ENCODE assay signal across 23 cellular contexts in the genomic region with DNA sequence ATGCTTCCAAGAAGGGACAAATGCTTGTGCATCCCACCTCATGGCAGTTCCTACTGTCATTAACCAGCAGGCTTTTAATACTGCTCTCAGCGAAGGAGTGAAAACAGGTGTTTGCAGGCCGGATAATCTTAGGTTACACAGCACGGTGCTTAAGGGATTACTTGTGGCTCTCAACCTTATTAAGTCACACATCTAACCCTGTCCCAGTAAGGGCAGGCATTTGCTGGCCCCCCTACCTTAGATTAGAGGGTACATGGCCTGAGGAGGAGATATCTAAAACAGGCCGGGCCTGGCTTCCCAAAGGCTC. TPM values are rescaled to one million over a fixed set of nuclear protein-coding genes. Genes with fewer than 3 reads are reported as not detected.
DNase-seq lines count a peak whose midpoint lies in the region; ATAC-seq, FAIRE-seq and TF ChIP-seq lines count a peak whose summit lies in the region.
"Had no signal": no experiment of that assay in that cellular context is flagged by ENCODE, and none has a peak within 500 bp of the region (broad histone marks: within the 10 kb centered on the region; RNA-seq: fewer than 3 reads in every experiment).

No MANE protein-coding gene starts in this region.

- H3K27ac Mint-ChIP-seq in activated T-helper 17 cell treated with anti-CD3 and anti-CD28 coated beads, Interleukin-2, amount 50 U/mL, for 72 hours: no peak overlapping the region
- H3K27ac Mint-ChIP-seq: CD4-positive, alpha-beta T cell; GM23338 had no signal

- no peak overlapping the region for H3K9ac ChIP-seq in HepG2 (ENCODE audit: insufficient read depth, low read depth, low read length)
- H3K9ac ChIP-seq in skeletal muscle tissue (ENCODE audit: low read depth in 1 of 3, low read length in 3 of 3): peak overlapping the region; percentile 27 to 53 (median 51)
- H3K9ac ChIP-seq: BLaER1 had no signal

- H3K4me2 ChIP-seq in HepG2 (ENCODE audit: low read depth, low read length): no peak overlapping the region
- H3K4me2 ChIP-seq: BLaER1, GM23338 had no signal

- H3K27me3 ChIP-seq in HepG2 (ENCODE audit: control insufficient read depth in 1 of 2, insufficient read depth in 2 of 2, low read length in 2 of 2) (peaks cover 2 to 38% of the 10 kb centered on the region in 2 experiments; a peak in 2 of 5 replicates), right lobe of liver (no peaks in the 10 kb centered on the region), skeletal muscle tissue (ENCODE audit: control insufficient read depth in 3 of 3, insufficient read depth in 3 of 3, low read length in 3 of 3) (no peaks in the 10 kb centered on the region)
- H3K27me3 ChIP-seq: BLaER1 had no signal

- no peak for FAIRE-seq in HepG2 (lab: Jason Lieb, UNC)
- FAIRE-seq: GM12891, RCC 7860 had no signal

- H3K27me3 Mint-ChIP-seq in activated T-helper 17 cell treated with anti-CD3 and anti-CD28 coated beads, Interleukin-2, amount 50 U/mL, for 72 hours: no peaks in the 10 kb centered on the region

- BruUV-seq in HepG2 (replicated peaks; lab: Mats Ljungman, UMichigan): no TSS peak

- no peaks in the 10 kb centered on the region for H3K36me3 ChIP-seq in HepG2 (replicated peaks in 1 of 2; ENCODE audit: control insufficient read depth in 1 of 2, insufficient read depth in 2 of 2, low read length in 2 of 2)
- H3K36me3 ChIP-seq in right lobe of liver: no peaks in the 10 kb centered on the region
- H3K36me3 ChIP-seq in skeletal muscle tissue (ENCODE audit: control insufficient read depth in 3 of 3, insufficient read depth in 3 of 3, low read length in 3 of 3): peaks cover 5 to 24% (median 23%) of the 10 kb centered on the region in 3 donors
- H3K36me3 ChIP-seq: BLaER1, HAP-1 had no signal

- H3K4me3 ChIP-seq in HepG2 (replicated peaks in 1 of 3; ENCODE audit: insufficient read depth in 1 of 3, low read depth in 2 of 3, low read length in 3 of 3) (no peak overlapping the region), right lobe of liver (no peak overlapping the region), skeletal muscle tissue (ENCODE audit: low read length in 3 of 3) (peak overlapping the region in 2 of 3 donors; percentile 29 to 42)
- H3K4me3 ChIP-seq: BLaER1, GM23338, HAP-1, SK-N-MC had no signal

- in situ Hi-C loops in HepG2 (cut with HindIII; ENCODE audit: extremely low pct_ligation_motif_present, low pct_unique_long_range_greater_than_20kb): loop anchor here (5.0 kb wide), 1 partner anchor 114 kb away; no protein-coding TSS in a partner anchor

- peaks cover 43% of the 10 kb centered on the region for H3K4me1 ChIP-seq in HepG2 (ENCODE audit: insufficient read depth, low read length)
- H3K4me1 ChIP-seq in right lobe of liver: peaks cover 0 to 10% (median 0%) of the 10 kb centered on the region in 4 donors
- H3K4me1 ChIP-seq in skeletal muscle tissue (ENCODE audit: control insufficient read depth in 3 of 3, insufficient read depth in 3 of 3, low read length in 3 of 3): peaks cover 64 to 85% (median 80%) of the 10 kb centered on the region in 3 donors
- H3K4me1 ChIP-seq: HAP-1 had no signal

- no peaks in the 10 kb centered on the region for H3K4me1 Mint-ChIP-seq in activated T-helper 17 cell treated with anti-CD3 and anti-CD28 coated beads, Interleukin-2, amount 50 U/mL, for 72 hours
- H3K4me1 Mint-ChIP-seq: GM23338 had no signal

- intact Hi-C loops in HepG2 (cut with micrococcal nuclease; ENCODE audit: unreplicated experiment): no loop called here
- intact Hi-C loops in right lobe of liver (cut with DNase I): no loop called here

- H2AFZ ChIP-seq in HepG2 (ENCODE audit: low read length): no peak overlapping the region
- H2AFZ ChIP-seq: GM23338 had no signal

- no peaks in the 10 kb centered on the region for H3K36me3 Mint-ChIP-seq in activated T-helper 17 cell treated with anti-CD3 and anti-CD28 coated beads, Interleukin-2, amount 50 U/mL, for 72 hours (ENCODE audit: low read depth)

- TF ChIP-seq POLR2A in HepG2 (IDR thresholded peaks at IDR 0.05; ENCODE audit: insufficient read depth in 1 of 2, low read depth in 2 of 2, low read length in 2 of 2): no peak
- TF ChIP-seq POLR2A in right lobe of liver (IDR thresholded peaks at IDR 0.05): no peak

- H3K9me3 ChIP-seq in HepG2 (ENCODE audit: low read length) (no peaks in the 10 kb centered on the region), right lobe of liver (no peaks in the 10 kb centered on the region), skeletal muscle tissue (ENCODE audit: control insufficient read depth in 3 of 3, low read length in 3 of 3) (no peaks in the 10 kb centered on the region)
- H3K9me3 ChIP-seq: BLaER1, HAP-1 had no signal

- TF ChIP-seq CTCF in HepG2 (CRISPR knock-in tag; IDR thresholded peaks at IDR 0.05) (no peak), right lobe of liver (IDR thresholded peaks at IDR 0.05) (no peak)

- 82% methylated on average over 4 of the region's 4 CpGs for WGBS in HepG2 (ENCODE audit: low lambda C conversion rate)
- no CpG with 5 or more reads among the region's 4 CpGs for WGBS in right lobe of liver (ENCODE audit: insufficient coverage, low coverage, low lambda C conversion rate, missing lambda C conversion rate)

- H4K20me1 ChIP-seq in HepG2 (ENCODE audit: insufficient read depth, low read length): no peaks in the 10 kb centered on the region
- H4K20me1 ChIP-seq: BLaER1 had no signal

- POLR2A ChIA-PET in HepG2 (lab: Yijun Ruan, JAX): no interaction called here

- TF ChIP-seq EP300 in HepG2 (IDR thresholded peaks at IDR 0.05; ENCODE audit: low read depth in 2 of 2, low read length in 2 of 2) (no peak), HepG2 (CRISPR knock-in tag; IDR thresholded peaks at IDR 0.05; ENCODE audit: borderline replicate concordance) (no peak)

- no peak for TF ChIP-seq RAD21 in HepG2 (CRISPR knock-in tag; IDR thresholded peaks at IDR 0.05)

- no peaks in the 10 kb centered on the region for H3K79me2 ChIP-seq in HepG2 (ENCODE audit: insufficient read depth, low read length)

- no peak for ATAC-seq in HepG2
- ATAC-seq in right lobe of liver: no peak
- ATAC-seq in GM18868 (IDR thresholded peaks at IDR 0.05; ENCODE audit: unreplicated experiment): no peak
- ATAC-seq in activated T-helper 17 cell treated with anti-CD3 and anti-CD28 coated beads, Interleukin-2, amount 50 U/mL, for 72 hours (replicated peaks): no peak
- ATAC-seq: GM23338 had no signal

- H3K27ac ChIP-seq in HepG2 (ENCODE audit: extremely low read length, insufficient read depth, low read length) (no peak overlapping the region), right lobe of liver (no peak overlapping the region), skeletal muscle tissue (ENCODE audit: low read depth, low read length) (peak overlapping the region; percentile 99)
- H3K27ac ChIP-seq: BLaER1, SK-N-MC had no signal

- no peaks in the 10 kb centered on the region for H3K9me3 Mint-ChIP-seq in activated T-helper 17 cell treated with anti-CD3 and anti-CD28 coated beads, Interleukin-2, amount 50 U/mL, for 72 hours
- H3K9me3 Mint-ChIP-seq: CD4-positive, alpha-beta T cell; GM23338 had no signal

- no peak for DNase-seq in HepG2 (ENCODE audit: low spot score)
- no peak for DNase-seq in right lobe of liver
- DNase-seq in NCI-H82 treated with DMSO at 0.1 percent for 48 hours (lab: John Stamatoyannopoulos, UW; ENCODE audit: unreplicated experiment): peak; percentile 95
- peak; percentile 76 for DNase-seq in left kidney (ENCODE audit: low read depth, low spot score)
- DNase-seq: CD4-positive, alpha-beta T cell; COR-L47; KG1; NCI-H1092 treated with DMSO at 0.1 percent for 48 hours; NCI-H1436 treated with DMSO at 0.1 percent for 48 hours; NCI-H2029; NCI-H2227 treated with DMSO at 0.1 percent for 48 hours; NCI-H510A treated with DMSO at 0.1 percent for 48 hours; OCI-M1; SHP77 had no signal

- no peak overlapping the region for H3K4me3 Mint-ChIP-seq in activated T-helper 17 cell treated with anti-CD3 and anti-CD28 coated beads, Interleukin-2, amount 50 U/mL, for 72 hours
- H3K4me3 Mint-ChIP-seq: CD4-positive, alpha-beta T cell; GM23338 had no signal

- CTCF ChIA-PET in HepG2 (lab: Yijun Ruan, JAX; ENCODE audit: low intra/inter-chr PET ratio, low total read pairs): no interaction called here

TF ChIP-seq in HepG2, 621 proteins besides CTCF, POLR2A, EP300 and RAD21:
- no peak for TF ChIP-seq ZNF569 (CRISPR knock-in tag; IDR thresholded peaks at IDR 0.05; ENCODE audit: borderline replicate concordance)
- TF ChIP-seq SALL1 (CRISPR knock-in tag; IDR thresholded peaks at IDR 0.05): 0 out of 2 replicates have a peak, but pooled peaks have one; percentile 1
TF ChIP-seq in HepG2: peak in this region for 1.

RNA-seq across cellular contexts. Expression of a gene that starts 33.4 kb away (rescaled TPM):
- total RNA-seq in HepG2 (2016; rRNA removed; fragmentation: Illumina TruSeq; extraction: Trizol): not detected in 2 replicates
- not detected in 2 replicates for total RNA-seq in HepG2 (2016; cell fraction: cytosol; rRNA removed; fragmentation: Illumina TruSeq; extraction: Trizol; ENCODE audit: low read depth)
- 0.02 TPM in 1 of 2 replicates, not detected in the other for total RNA-seq in HepG2 (2016; cell fraction: insoluble cytoplasmic fraction; rRNA removed; fragmentation: Illumina TruSeq; extraction: Trizol)
- not detected in 2 replicates for total RNA-seq in HepG2 (2016; cell fraction: membrane; rRNA removed; fragmentation: Illumina TruSeq; extraction: Trizol)
- not detected in 2 replicates for total RNA-seq in HepG2 (2016; cell fraction: nucleus; rRNA removed; fragmentation: Illumina TruSeq; extraction: Trizol)
- 0.04 and 0.05 TPM in 2 replicates for polyA plus RNA-seq in HepG2 (2011; rRNA removed)
- polyA plus RNA-seq in HepG2 (2011; cell fraction: cytosol; rRNA removed): 0.04 and 0.05 TPM in 2 replicates
- polyA plus RNA-seq in HepG2 (2011; cell fraction: nucleus; rRNA removed): 0.03 and 0.05 TPM in 2 replicates
- 0.05 and 0.16 TPM in 2 replicates for polyA plus RNA-seq in HepG2 (2012)
- polyA plus RNA-seq in HepG2 (2016; cell fraction: cytosol; fragmentation: Illumina TruSeq; extraction: Trizol; ENCODE audit: low read depth): not detected in 2 replicates
- not detected in 2 replicates for polyA plus RNA-seq in HepG2 (2016; cell fraction: insoluble cytoplasmic fraction; fragmentation: Illumina TruSeq; extraction: Trizol; ENCODE audit: low read depth)
- not detected in 2 replicates for polyA plus RNA-seq in HepG2 (2016; cell fraction: membrane; fragmentation: Illumina TruSeq; extraction: Trizol; ENCODE audit: low read depth)
- polyA plus RNA-seq in HepG2 (2016; cell fraction: nucleus; fragmentation: Illumina TruSeq; extraction: Trizol; ENCODE audit: insufficient read depth, low read depth): not detected in 2 replicates
- polyA minus RNA-seq in HepG2 (2011; rRNA and poly(A)+ RNA removed; ENCODE audit: low replicate concordance): 0.08 TPM in 1 of 2 replicates, not detected in the other
- not detected in 2 replicates for polyA minus RNA-seq in HepG2 (2011; cell fraction: cytosol; rRNA and poly(A)+ RNA removed)
- polyA minus RNA-seq in HepG2 (2011; cell fraction: nucleus; rRNA and poly(A)+ RNA removed): not detected in 2 replicates
- total RNA-seq in right lobe of liver: under 1 TPM; 0.18 to 0.62 (median 0.28) TPM
- 230 TPM for total RNA-seq in skeletal muscle tissue
- not detected for total RNA-seq in activated T-helper 17 cell treated with anti-CD3 and anti-CD28 coated beads, Interleukin-2, amount 50 U/mL, for 72 hours
- total RNA-seq: CD4-positive, alpha-beta T cell; GM23338 had no signal
- polyA plus RNA-seq: GM23338 had no signal

Comparison
In these comparisons a context has a peak if more than half of its experiments do, and no peak if none do; other contexts are left out.
1. DNase-seq: peak in NCI-H82 treated with DMSO at 0.1 percent for 48 hours (single experiment) and left kidney (single experiment); none in HepG2 (single experiment) and right lobe of liver (0 of 3).
2. H3K4me3 ChIP-seq: peak in skeletal muscle tissue (2 of 3); none in HepG2 (0 of 3) and right lobe of liver (0 of 3).
3. RNA of a gene that starts 33.4 kb away (total RNA-seq): 230 TPM in skeletal muscle tissue (single experiment); 0.18 to 0.62 TPM in right lobe of liver, not detected in activated T-helper 17 cell treated with anti-CD3 and anti-CD28 coated beads, Interleukin-2, amount 50 U/mL, for 72 hours and 0.02 TPM in HepG2; every median in the first group is over 100 times any median in the second.